Comparison of ENCODE assay signal across 35 cellular contexts in the genomic region with DNA sequence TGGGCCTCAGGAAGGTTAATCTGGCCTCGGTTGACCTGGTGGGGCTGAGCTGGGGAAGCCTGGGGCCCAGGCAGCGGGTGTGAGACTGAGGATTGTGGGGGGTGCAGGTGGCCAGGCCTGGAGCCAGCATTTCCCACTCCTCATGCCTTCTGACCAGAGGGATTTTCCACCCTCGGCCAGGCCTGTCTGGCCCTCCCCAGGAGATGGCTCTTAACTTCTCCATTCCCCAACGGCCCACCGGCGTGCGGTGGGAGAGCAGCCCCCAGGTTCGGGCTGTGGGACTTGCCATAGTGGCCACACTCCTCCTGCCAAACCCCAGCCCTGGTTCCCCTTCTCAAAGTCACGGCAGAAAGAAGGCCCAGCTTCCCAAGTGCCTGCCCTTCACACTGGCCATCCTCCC.
"Had no signal": no experiment of that assay in that cellular context is flagged by ENCODE, and none has a peak within 500 bp of the region (broad histone marks: within the 10 kb centered on the region; RNA-seq: fewer than 3 reads in every experiment).

No MANE protein-coding gene starts in this region.

- H3K4me1 ChIP-seq: Peyer's patch, SJSA1 had no signal

- H3K27me3 ChIP-seq: MG63, Peyer's patch, SJSA1 had no signal

- H3K4me1 Mint-ChIP-seq: activated CD4-positive, alpha-beta T cell treated with anti-CD3 and anti-CD28 coated beads for 36 hours; activated CD4-positive, alpha-beta T cell treated with anti-CD3 and anti-CD28 coated beads, Interleukin-2, amount 10 ng/mL, durations not matched to agents 7 days and 5 days; activated naive CD8-positive, alpha-beta T cell treated with anti-CD3 and anti-CD28 coated beads for 36 hours had no signal

- H3K9ac ChIP-seq: SK-N-SH had no signal

- H3K4me2 ChIP-seq: SK-N-SH had no signal

- H3K27ac Mint-ChIP-seq: activated CD4-positive, alpha-beta T cell treated with anti-CD3 and anti-CD28 coated beads for 36 hours; activated CD4-positive, alpha-beta T cell treated with anti-CD3 and anti-CD28 coated beads, Interleukin-2, amount 10 ng/mL, durations not matched to agents 7 days and 5 days; activated naive CD8-positive, alpha-beta T cell treated with anti-CD3 and anti-CD28 coated beads for 36 hours; activated T-helper 1 cell treated with anti-CD3 and anti-CD28 coated beads, Interleukin-12 subunit alpha, Interleukin-12 subunit beta, Interleukin-2, Interleukin-4 antibody, amounts not matched to agents 30 ng/mL and 10 ng/mL and 1 ng/mL, durations not matched to agents 14 hours and 24 hours and 36 hours had no signal

- H3K36me3 Mint-ChIP-seq: activated naive CD8-positive, alpha-beta T cell treated with anti-CD3 and anti-CD28 coated beads for 36 hours; IgD-negative memory B cell had no signal

- H3K27me3 Mint-ChIP-seq: central memory CD8-positive, alpha-beta T cell had no signal

- H3K9me3 Mint-ChIP-seq: activated CD4-positive, alpha-beta T cell treated with anti-CD3 and anti-CD28 coated beads, Interleukin-2, amount 10 ng/mL, durations not matched to agents 7 days and 5 days; activated naive CD8-positive, alpha-beta T cell treated with anti-CD3 and anti-CD28 coated beads for 36 hours; activated T-cell treated with anti-CD3 and anti-CD28 coated beads, Interleukin-2, amount 50 U/mL, for 4 hours; activated T-helper 1 cell treated with anti-CD3 and anti-CD28 coated beads, Interleukin-12 subunit alpha, Interleukin-12 subunit beta, Interleukin-2, Interleukin-4 antibody, amounts not matched to agents 30 ng/mL and 10 ng/mL and 1 ng/mL, durations not matched to agents 14 hours and 24 hours and 36 hours; central memory CD8-positive, alpha-beta T cell; IgD-negative memory B cell had no signal

- H3K9me3 ChIP-seq: MG63, Peyer's patch, SJSA1, SK-N-SH had no signal

- DNase-seq: activated CD4-positive, alpha-beta T cell treated with anti-CD3 and anti-CD28 coated beads for 36 hours; activated CD4-positive, alpha-beta T cell treated with anti-CD3 and anti-CD28 coated beads, Interleukin-2, amount 10 ng/mL, durations not matched to agents 7 days and 5 days; activated CD4-positive, alpha-beta T cell treated with anti-CD3 and anti-CD28 coated beads, Interleukin-2, amount 50 U/mL, for 48 hours; activated CD8-positive, alpha-beta memory T cell treated with anti-CD3 and anti-CD28 coated beads, Interleukin-2, amount 50 U/mL, for 4 hours; activated gamma-delta T cell treated with Interleukin-2 at 50 U/mL for 16 hours; activated naive CD4-positive, alpha-beta T cell treated with anti-CD3 and anti-CD28 coated beads, Interleukin-2, amount 50 U/mL, for 16 hours; activated naive CD8-positive, alpha-beta T cell treated with anti-CD3 and anti-CD28 coated beads for 36 hours; activated T-cell treated with anti-CD3 and anti-CD28 coated beads for 4 hours; activated T-cell treated with anti-CD3 and anti-CD28 coated beads, Interleukin-2, amount 50 U/mL, for 4 hours; amniotic stem cell; brain microvascular endothelial cell; Karpas-422; KBM-7; MG63; NCI-H1048; NCI-H1105 treated with DMSO at 0.1 percent for 48 hours; NCI-H1436; NCI-H1694; NCI-H1930; NCI-H2081 treated with DMSO at 0.1 percent for 48 hours; NCI-H226; NCI-H526; NCI-H748 treated with DMSO at 0.1 percent for 48 hours; NK-92 treated with Interleukin-12 subunit alpha and Interleukin-12 subunit beta, amount 100 ng/mL, for 24 hours; PC-3; Peyer's patch; RPMI8226; SHP77 treated with DMSO at 0.1 percent for 48 hours; SK-N-SH; T-helper 1 cell had no signal

- ATAC-seq: activated CD4-positive, alpha-beta T cell treated with anti-CD3 and anti-CD28 coated beads for 36 hours; activated T-cell treated with anti-CD3 and anti-CD28 coated beads, Interleukin-2, amount 50 U/mL, for 4 hours; PC-3 had no signal

- H3K36me3 ChIP-seq: brain microvascular endothelial cell, MG63, Peyer's patch, SJSA1 had no signal

- H3K27ac ChIP-seq: brain microvascular endothelial cell, Peyer's patch, SJSA1, VCaP had no signal

- H3K4me3 Mint-ChIP-seq: activated CD4-positive, alpha-beta T cell treated with anti-CD3 and anti-CD28 coated beads for 36 hours; activated CD4-positive, alpha-beta T cell treated with anti-CD3 and anti-CD28 coated beads, Interleukin-2, amount 10 ng/mL, durations not matched to agents 7 days and 5 days; activated naive CD8-positive, alpha-beta T cell treated with anti-CD3 and anti-CD28 coated beads for 36 hours; activated T-cell treated with anti-CD3 and anti-CD28 coated beads, Interleukin-2, amount 50 U/mL, for 4 hours; activated T-helper 1 cell treated with anti-CD3 and anti-CD28 coated beads, Interleukin-12 subunit alpha, Interleukin-12 subunit beta, Interleukin-2, Interleukin-4 antibody, amounts not matched to agents 30 ng/mL and 10 ng/mL and 1 ng/mL, durations not matched to agents 14 hours and 24 hours and 36 hours; central memory CD8-positive, alpha-beta T cell; IgD-negative memory B cell had no signal

- H3K4me3 ChIP-seq: MG63, Peyer's patch, SJSA1 had no signal
